Comparison of ENCODE assay signal across 25 cellular contexts in genomic region chr6:119296036-119297035, GRCh38. TPM values are rescaled to one million over a fixed set of nuclear protein-coding genes. Genes with fewer than 3 reads are reported as not detected.
DNase-seq lines count a peak whose midpoint lies in the region; FAIRE-seq and TF ChIP-seq lines count a peak whose summit lies in the region.
"Had no signal": no experiment of that assay in that cellular context is flagged by ENCODE, and none has a peak within 500 bp of the region (broad histone marks: within the 10 kb centered on the region; RNA-seq: fewer than 3 reads in every experiment).

No MANE protein-coding gene starts in this region.

- no CpG with 5 or more reads among the region's 4 CpGs for WGBS in mesendoderm (ENCODE audit: extremely low coverage, insufficient coverage, low lambda C conversion rate)

- peak; percentile 24 for FAIRE-seq in GM12892 (lab: Jason Lieb, UNC)

- H3K4me3 ChIP-seq in fibroblast of the aortic adventitia (ENCODE audit: low read depth, low read length) (no peak overlapping the region), mesendoderm (ENCODE audit: low read length) (no peak overlapping the region), osteoblast (ENCODE audit: insufficient read depth, low read length) (no peak overlapping the region)
- H3K4me3 ChIP-seq: gastrocnemius medialis had no signal

- intact Hi-C loops in activated naive CD4-positive, alpha-beta T cell treated with anti-CD3 and anti-CD28 coated beads for 36 hours (cut with micrococcal nuclease): no loop called here

- H3K4me3 Mint-ChIP-seq in activated naive CD4-positive, alpha-beta T cell treated with anti-CD3 and anti-CD28 coated beads for 36 hours: no peak overlapping the region
- H3K4me3 Mint-ChIP-seq: activated CD4-positive, alpha-beta memory T cell treated with anti-CD3 and anti-CD28 coated beads for 36 hours; CD4-positive, alpha-beta T cell had no signal

- no peak overlapping the region for H4K5ac ChIP-seq in mesendoderm (ENCODE audit: low read length)

- no peak overlapping the region for H3K23ac ChIP-seq in mesendoderm (ENCODE audit: low read length)

- no peak overlapping the region for H2BK5ac ChIP-seq in mesendoderm (ENCODE audit: low read length)

- H3K27me3 Mint-ChIP-seq in activated naive CD4-positive, alpha-beta T cell treated with anti-CD3 and anti-CD28 coated beads for 36 hours (ENCODE audit: low read depth): no peaks in the 10 kb centered on the region
- H3K27me3 Mint-ChIP-seq: activated CD4-positive, alpha-beta memory T cell treated with anti-CD3 and anti-CD28 coated beads for 36 hours; CD4-positive, alpha-beta T cell; progenitor cell of endocrine pancreas had no signal

- no peak overlapping the region for H3K27ac ChIP-seq in mesendoderm (ENCODE audit: low read depth, low read length)
- H3K27ac ChIP-seq in osteoblast (ENCODE audit: low read depth, low read length): no peak overlapping the region
- H3K27ac ChIP-seq: gastrocnemius medialis had no signal

- H3K9me3 Mint-ChIP-seq in activated naive CD4-positive, alpha-beta T cell treated with anti-CD3 and anti-CD28 coated beads for 36 hours: no peaks in the 10 kb centered on the region
- H3K9me3 Mint-ChIP-seq: activated CD4-positive, alpha-beta memory T cell treated with anti-CD3 and anti-CD28 coated beads for 36 hours; CD4-positive, alpha-beta T cell had no signal

- H3K56ac ChIP-seq in mesendoderm (ENCODE audit: low read length): no peak overlapping the region

- no peak overlapping the region for H2BK15ac ChIP-seq in mesendoderm (replicated peaks; ENCODE audit: low read depth)

- H3K4me1 ChIP-seq in mesendoderm (ENCODE audit: control insufficient read depth, low read depth, low read length) (peaks cover 5% of the 10 kb centered on the region), osteoblast (ENCODE audit: insufficient read depth, low read length) (no peaks in the 10 kb centered on the region)
- H3K4me1 ChIP-seq: gastrocnemius medialis had no signal

- no peaks in the 10 kb centered on the region for H4K20me1 ChIP-seq in osteoblast (ENCODE audit: insufficient read depth, low read length)

- no peaks in the 10 kb centered on the region for H3K36me3 Mint-ChIP-seq in activated naive CD4-positive, alpha-beta T cell treated with anti-CD3 and anti-CD28 coated beads for 36 hours (ENCODE audit: low read depth)

- no peak overlapping the region for H3K4ac ChIP-seq in mesendoderm (ENCODE audit: low read depth, low read length)

- no peak for DNase-seq in GM12892 (ENCODE audit: insufficient read length)
- peak; percentile 27 for DNase-seq in NCI-H69 (lab: John Stamatoyannopoulos, UW)
- DNase-seq in fibroblast of the aortic adventitia (ENCODE audit: low read depth): peak; percentile 12
- DNase-seq in mesendoderm: peak; percentile 39
- DNase-seq in activated naive CD4-positive, alpha-beta T cell treated with anti-CD3 and anti-CD28 coated beads for 36 hours: no peak
- no peak for DNase-seq in NCI-H446 (lab: John Stamatoyannopoulos, UW)
- DNase-seq in retina: no peak
- no peak for DNase-seq in osteoblast (ENCODE audit: insufficient read length, low spot score, missing footprints)
- DNase-seq: ACHN; activated CD4-positive, alpha-beta memory T cell treated with anti-CD3 and anti-CD28 coated beads for 36 hours; activated CD4-positive, CD25-positive, alpha-beta regulatory T cell; activated naive CD4-positive, alpha-beta T cell treated with Interleukin-2 at 50 U/mL for 16 hours; activated T-cell treated with anti-CD3 and anti-CD28 coated beads for 4 hours; anterior cingulate cortex; CD4-positive, alpha-beta T cell; cerebellar nuclear complex; effector CD4-positive, alpha-beta T cell; erythroblast; gastrocnemius medialis; GOT3; KG1; NCI-H1930; T1000 had no signal

- H3K79me2 ChIP-seq in mesendoderm (ENCODE audit: control insufficient read depth, insufficient read depth, low read length) (no peaks in the 10 kb centered on the region), osteoblast (ENCODE audit: insufficient read depth, low read length) (no peaks in the 10 kb centered on the region)

- no peak overlapping the region for H2AK5ac ChIP-seq in mesendoderm (ENCODE audit: low read length)

- H3K27me3 ChIP-seq in mesendoderm (ENCODE audit: insufficient read depth, low read length, poor library complexity): no peaks in the 10 kb centered on the region
- no peaks in the 10 kb centered on the region for H3K27me3 ChIP-seq in osteoblast (ENCODE audit: insufficient read depth, low read length)
- H3K27me3 ChIP-seq: gastrocnemius medialis had no signal

- CTCF ChIA-PET in activated naive CD4-positive, alpha-beta T cell treated with anti-CD3 and anti-CD28 coated beads for 36 hours (lab: Charles Lee): interaction anchor here (1.1 kb wide), 1 partner anchor 148 kb away, joined by 3 read pairs; no protein-coding TSS in a partner anchor

- no peak overlapping the region for H3K4me2 ChIP-seq in mesendoderm (ENCODE audit: low read length)
- H3K4me2 ChIP-seq in osteoblast (ENCODE audit: insufficient read depth, low read length): no peak overlapping the region

- peaks cover 1% of the 10 kb centered on the region for H3K79me1 ChIP-seq in mesendoderm (ENCODE audit: low read length)

- no peak overlapping the region for H2AFZ ChIP-seq in osteoblast (ENCODE audit: low read length)

- no peak overlapping the region for H4K8ac ChIP-seq in mesendoderm (ENCODE audit: low read depth, low read length)

- H3K36me3 ChIP-seq in mesendoderm (ENCODE audit: control insufficient read depth, insufficient read depth, low read length) (no peaks in the 10 kb centered on the region), osteoblast (ENCODE audit: insufficient read depth, low read length) (no peaks in the 10 kb centered on the region)
- H3K36me3 ChIP-seq: gastrocnemius medialis had no signal

- H3K27ac Mint-ChIP-seq in activated naive CD4-positive, alpha-beta T cell treated with anti-CD3 and anti-CD28 coated beads for 36 hours: no peak overlapping the region
- H3K27ac Mint-ChIP-seq: activated CD4-positive, alpha-beta memory T cell treated with anti-CD3 and anti-CD28 coated beads for 36 hours; CD4-positive, alpha-beta T cell; progenitor cell of endocrine pancreas had no signal

- no peak for TF ChIP-seq POLR2A in GM12892 (IDR thresholded peaks at IDR 0.05; ENCODE audit: low read depth, low read length)

- no peak overlapping the region for H3K18ac ChIP-seq in mesendoderm (ENCODE audit: low read length)

- H3K9ac ChIP-seq in mesendoderm (ENCODE audit: low read length): no peak overlapping the region

- H3K9me3 ChIP-seq in osteoblast (ENCODE audit: low read depth, low read length): no peaks in the 10 kb centered on the region
- H3K9me3 ChIP-seq: gastrocnemius medialis had no signal

- H3K4me1 Mint-ChIP-seq in activated naive CD4-positive, alpha-beta T cell treated with anti-CD3 and anti-CD28 coated beads for 36 hours (ENCODE audit: low read depth): peaks cover 11% of the 10 kb centered on the region

- TF ChIP-seq CTCF in fibroblast of the aortic adventitia (IDR thresholded peaks at IDR 0.05; ENCODE audit: insufficient read depth, low read length) (no peak), osteoblast (IDR thresholded peaks at IDR 0.05; ENCODE audit: extremely low read depth, low read depth, low read length) (no peak)

- no peak overlapping the region for H2BK120ac ChIP-seq in mesendoderm (ENCODE audit: low read depth, low read length)

RNA-seq across cellular contexts. Expression of gene MAN1A1, which starts 53.2 kb away (rescaled TPM):
- polyA plus RNA-seq in GM12892 (2012; ENCODE audit: missing spikeins): 8.2 TPM
- total RNA-seq in fibroblast of the aortic adventitia (ENCODE audit: low replicate concordance): 93.1 and 175 TPM in 2 replicates
- 4.5 TPM for polyA plus RNA-seq in mesendoderm (2013, experiment 1 of 2)
- 4.1 TPM for polyA plus RNA-seq in mesendoderm (2013, experiment 2 of 2)
- total RNA-seq in activated naive CD4-positive, alpha-beta T cell treated with anti-CD3 and anti-CD28 coated beads for 36 hours: 10 to 100 TPM; 14.8 to 15.1 TPM
- total RNA-seq in osteoblast: 67.2 and 79.6 TPM in 2 replicates
- total RNA-seq: G401 had no signal

Comparison
In these comparisons a context has a peak if more than half of its experiments do, and no peak if none do; other contexts are left out.
1. DNase-seq: peak in NCI-H69 (single experiment), fibroblast of the aortic adventitia (single experiment) and mesendoderm (single experiment); none in GM12892 (single experiment), activated naive CD4-positive, alpha-beta T cell treated with anti-CD3 and anti-CD28 coated beads for 36 hours (single experiment), NCI-H446 (0 of 2), retina (single experiment) and osteoblast (single experiment).